Comparison of ENCODE assay signal across 8 cellular contexts in genomic region chr5:68287976-68288755, GRCh38.
A peak's percentile ranks its signal among the peaks of the same experiment; 100 is the strongest.
DNase-seq lines count a peak whose midpoint lies in the region; ATAC-seq and TF ChIP-seq lines count a peak whose summit lies in the region.

No MANE protein-coding gene starts in this region.

- no peaks in the 10 kb centered on the region for H3K27me3 ChIP-seq in esophagus muscularis mucosa
- no peaks in the 10 kb centered on the region for H3K27me3 ChIP-seq in muscle layer of colon (ENCODE audit: control insufficient read depth in 1 of 2, insufficient read depth in 2 of 2, low read length in 2 of 2)

- no peaks in the 10 kb centered on the region for H3K9me3 Mint-ChIP-seq in activated T-cell treated with anti-CD3 and anti-CD28 coated beads, Interleukin-2, amount 50 U/mL, for 72 hours
- no peaks in the 10 kb centered on the region for H3K9me3 Mint-ChIP-seq in stimulated activated naive CD8-positive, alpha-beta T cell treated with anti-CD3 and anti-CD28 coated beads, Interleukin-15, Interleukin-2, amounts not matched to agents 100 ng/mL and 50 ng/mL, for 24 hours

- TF ChIP-seq EP300 in esophagus muscularis mucosa (IDR thresholded peaks at IDR 0.05) = no peak

- H3K27me3 Mint-ChIP-seq in activated T-cell treated with anti-CD3 and anti-CD28 coated beads, Interleukin-2, amount 50 U/mL, for 72 hours (ENCODE audit: low read depth) = no peaks in the 10 kb centered on the region
- no peaks in the 10 kb centered on the region for H3K27me3 Mint-ChIP-seq in stimulated activated naive CD8-positive, alpha-beta T cell treated with anti-CD3 and anti-CD28 coated beads, Interleukin-15, Interleukin-2, amounts not matched to agents 100 ng/mL and 50 ng/mL, for 24 hours

- H3K4me1 Mint-ChIP-seq in activated T-cell treated with anti-CD3 and anti-CD28 coated beads, Interleukin-2, amount 50 U/mL, for 72 hours (ENCODE audit: low read depth) = peaks cover 87% of the 10 kb centered on the region
- H3K4me1 Mint-ChIP-seq in stimulated activated naive CD8-positive, alpha-beta T cell treated with anti-CD3 and anti-CD28 coated beads, Interleukin-15, Interleukin-2, amounts not matched to agents 100 ng/mL and 50 ng/mL, for 24 hours (ENCODE audit: low read depth) = peaks cover 91% of the 10 kb centered on the region

- peaks cover 66 to 100% (median 100%) of the 10 kb centered on the region in 4 donors for H3K4me1 ChIP-seq in esophagus muscularis mucosa
- peaks cover 89% of the 10 kb centered on the region for H3K4me1 ChIP-seq in muscle layer of colon (ENCODE audit: insufficient read depth, low read length)

- H3K27ac Mint-ChIP-seq in activated T-cell treated with anti-CD3 and anti-CD28 coated beads, Interleukin-2, amount 50 U/mL, for 72 hours = peak overlapping the region; percentile 93
- peak overlapping the region; percentile 91 for H3K27ac Mint-ChIP-seq in stimulated activated naive CD8-positive, alpha-beta T cell treated with anti-CD3 and anti-CD28 coated beads, Interleukin-15, Interleukin-2, amounts not matched to agents 100 ng/mL and 50 ng/mL, for 24 hours

- H3K4me3 ChIP-seq in esophagus muscularis mucosa (peak overlapping the region; percentile 54 to 62 (median 56)), muscle layer of colon (ENCODE audit: low read depth in 1 of 2, low read length in 2 of 2) (peak overlapping the region; percentile 51 to 66)

- H3K4me3 Mint-ChIP-seq in activated T-cell treated with anti-CD3 and anti-CD28 coated beads, Interleukin-2, amount 50 U/mL, for 72 hours = peak overlapping the region; percentile 78 to 90
- peak overlapping the region; percentile 86 for H3K4me3 Mint-ChIP-seq in stimulated activated naive CD8-positive, alpha-beta T cell treated with anti-CD3 and anti-CD28 coated beads, Interleukin-15, Interleukin-2, amounts not matched to agents 100 ng/mL and 50 ng/mL, for 24 hours

- TF ChIP-seq CTCF in esophagus muscularis mucosa (IDR thresholded peaks at IDR 0.05) = no peak

- peak overlapping the region; percentile 83 for H3K9ac ChIP-seq in muscle layer of colon (ENCODE audit: low read length)

- WGBS in esophagus muscularis mucosa = 10% methylated on average over 13 of the region's 46 CpGs

- H3K36me3 Mint-ChIP-seq in activated T-cell treated with anti-CD3 and anti-CD28 coated beads, Interleukin-2, amount 50 U/mL, for 72 hours (ENCODE audit: insufficient read depth in 2 of 2) = peaks cover 3 to 15% of the 10 kb centered on the region in 2 donors
- H3K36me3 Mint-ChIP-seq in stimulated activated naive CD8-positive, alpha-beta T cell treated with anti-CD3 and anti-CD28 coated beads, Interleukin-15, Interleukin-2, amounts not matched to agents 100 ng/mL and 50 ng/mL, for 24 hours (ENCODE audit: low read depth) = peaks cover 40% of the 10 kb centered on the region

- H3K9me3 ChIP-seq in esophagus muscularis mucosa (no peaks in the 10 kb centered on the region), muscle layer of colon (ENCODE audit: low read length) (no peaks in the 10 kb centered on the region)

- ATAC-seq in GM18502 (IDR thresholded peaks at IDR 0.05; ENCODE audit: poor library complexity, unreplicated experiment) = peak; percentile 76
- peak; percentile 73 for ATAC-seq in HG02798 (IDR thresholded peaks at IDR 0.05; ENCODE audit: poor library complexity, unreplicated experiment)
- ATAC-seq in activated T-cell treated with anti-CD3 and anti-CD28 coated beads, Interleukin-2, amount 50 U/mL, for 72 hours (replicated peaks in 1 of 2) = peak; percentile 83 to 85

- H3K27ac ChIP-seq in esophagus muscularis mucosa (replicated peaks in 1 of 4) (peak overlapping the region; percentile 80 to 89 (median 86)), muscle layer of colon (ENCODE audit: low read depth, low read length) (peak overlapping the region; percentile 83)

- DNase-seq in NCI-H748 (lab: John Stamatoyannopoulos, UW; ENCODE audit: unreplicated experiment) = peak; percentile 79
- peak; percentile 48 to 55 for DNase-seq in activated T-cell treated with anti-CD3 and anti-CD28 coated beads, Interleukin-2, amount 50 U/mL, for 72 hours
- no peak for DNase-seq in esophagus muscularis mucosa (ENCODE audit: extremely low spot score)
- no peak for DNase-seq in RKO (ENCODE audit: low spot score)

- TF ChIP-seq POLR2A in esophagus muscularis mucosa (IDR thresholded peaks at IDR 0.05; ENCODE audit: low read depth) = no peak

- intact Hi-C loops in esophagus muscularis mucosa (cut with DNase I) = loop anchor here (2.0 to 5.0 kb wide), 3 partner anchors 71 to 674 kb away; partner anchors contain the start of gene PIK3R1

- H3K36me3 ChIP-seq in esophagus muscularis mucosa (peaks cover 18 to 38% (median 27%) of the 10 kb centered on the region in 4 donors), muscle layer of colon (ENCODE audit: insufficient read depth, low read length) (peaks cover 23% of the 10 kb centered on the region)

Comparison
In these comparisons a context has a peak if more than half of its experiments do, and no peak if none do; other contexts are left out.
1. DNase-seq: peak in NCI-H748 (single experiment) and activated T-cell treated with anti-CD3 and anti-CD28 coated beads, Interleukin-2, amount 50 U/mL, for 72 hours (2 of 2); none in esophagus muscularis mucosa (single experiment) and RKO (single experiment).
2. Peak in every context shown above with its lines, with median percentiles within 50 percentile points of each other: ATAC-seq.